Comparison of ENCODE assay signal across 9 cellular contexts in the genomic region with DNA sequence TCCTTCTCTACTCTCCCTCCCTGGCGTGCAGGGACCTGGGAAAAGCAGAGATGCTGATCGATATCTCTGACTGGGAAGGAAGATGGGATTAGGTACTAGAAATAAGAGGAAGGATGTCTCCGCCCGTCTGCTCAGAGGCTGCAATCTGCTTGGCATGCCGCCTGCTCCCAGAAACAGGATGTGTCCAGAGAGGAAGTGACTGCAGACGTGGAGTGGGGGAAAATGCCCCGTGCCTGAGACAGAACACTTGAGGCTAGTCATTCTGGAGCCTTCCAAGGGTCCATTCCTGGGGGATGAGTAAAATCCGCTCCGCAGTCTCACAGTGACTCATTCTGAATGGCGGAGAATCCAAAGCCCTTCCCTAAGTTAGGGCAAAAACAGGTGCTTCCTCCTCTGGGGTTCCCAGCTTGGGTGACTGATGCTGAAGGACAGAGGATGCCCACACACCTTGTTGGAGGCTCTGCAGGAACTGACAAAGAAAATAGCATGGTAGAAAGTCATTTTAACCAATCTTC. TPM values are rescaled to one million over a fixed set of nuclear protein-coding genes. Genes with fewer than 3 reads are reported as not detected.
DNase-seq lines count a peak whose midpoint lies in the region; ATAC-seq and TF ChIP-seq lines count a peak whose summit lies in the region.
"Had no signal": no experiment of that assay in that cellular context is flagged by ENCODE, and none has a peak within 500 bp of the region (broad histone marks: within the 10 kb centered on the region; RNA-seq: fewer than 3 reads in every experiment).

No MANE protein-coding gene starts in this region.

- CTCF ChIA-PET in SK-N-SH (lab: Yijun Ruan, JAX): interaction anchor here (0.7 to 1.2 kb wide), 2 partner anchors 27 to 81 kb away, joined by 3 read pairs; no protein-coding TSS in a partner anchor
- CTCF ChIA-PET in HEK293T (lab: Yijun Ruan, JAX): no interaction called here

- H3K79me2 ChIP-seq in SK-N-SH (ENCODE audit: insufficient read depth) (no peaks in the 10 kb centered on the region; the same call in 1 of the 2 replicates), neural progenitor cell (ENCODE audit: low read depth) (no peaks in the 10 kb centered on the region)

- peaks cover 2% of the 10 kb centered on the region for H3K9me3 Mint-ChIP-seq in neural progenitor cell

- H3K4me1 Mint-ChIP-seq in neural progenitor cell: peaks cover 13% of the 10 kb centered on the region

- H3K4me3 Mint-ChIP-seq in neural progenitor cell: no peak overlapping the region

- no peak overlapping the region for H3K27ac Mint-ChIP-seq in neural progenitor cell

- H3K4me3 ChIP-seq in SK-N-SH (ENCODE audit: low read depth in 2 of 2, low read length in 1 of 2) (peak overlapping the region; percentile 6 to 10; a peak in 2 of 4 replicates), fibroblast of mammary gland (ENCODE audit: control insufficient read depth, low read depth, low read length) (peak overlapping the region; percentile 20), neural progenitor cell (no peak overlapping the region)

- TF ChIP-seq EP300 in SK-N-SH (IDR thresholded peaks at IDR 0.05; ENCODE audit: borderline replicate concordance in 1 of 2, low read depth in 1 of 2, low read length in 1 of 2): peak; percentile 85 to 100

- no peak for TF ChIP-seq RAD21 in SK-N-SH (IDR thresholded peaks at IDR 0.05; ENCODE audit: low read length)

- H2AFZ ChIP-seq in SK-N-SH (ENCODE audit: low read depth): no peak overlapping the region
- peak overlapping the region; percentile 18 for H2AFZ ChIP-seq in neural progenitor cell (replicated peaks)

- POLR2A ChIA-PET in SK-N-SH (lab: Yijun Ruan, JAX): no interaction called here
- POLR2A ChIA-PET in HEK293T (lab: Yijun Ruan, JAX): interaction anchor here (1.6 kb wide), 1 partner anchor 45 kb away, joined by 3 read pairs; a partner anchor contains a TSS

- no peaks in the 10 kb centered on the region for H3K36me3 ChIP-seq in SK-N-SH (replicated peaks in 1 of 2; ENCODE audit: control insufficient read depth in 1 of 2, insufficient read depth in 2 of 2, low read length in 1 of 2)
- no peaks in the 10 kb centered on the region for H3K36me3 ChIP-seq in neural progenitor cell

- H3K4me2 ChIP-seq in SK-N-SH (peak overlapping the region; percentile 69), neural progenitor cell (no peak overlapping the region)

- peaks cover 66% of the 10 kb centered on the region for H3F3A ChIP-seq in SK-N-SH (replicated peaks; ENCODE audit: insufficient read depth)
- H3F3A ChIP-seq in neural progenitor cell (ENCODE audit: low read depth): no peaks in the 10 kb centered on the region

- H3K27ac ChIP-seq in SK-N-SH (ENCODE audit: low read depth in 2 of 2, low read length in 1 of 2): peak overlapping the region; percentile 82 to 99
- no peak overlapping the region for H3K27ac ChIP-seq in neural progenitor cell

- no peaks in the 10 kb centered on the region for H4K20me1 ChIP-seq in SK-N-SH (ENCODE audit: insufficient read depth)
- H4K20me1 ChIP-seq in neural progenitor cell (ENCODE audit: low read depth): no peaks in the 10 kb centered on the region

- H3K9ac ChIP-seq in SK-N-SH (peak overlapping the region; percentile 74), neural progenitor cell (no peak overlapping the region)

- DNase-seq in NCI-H146 (lab: John Stamatoyannopoulos, UW) (peak; percentile 21), NCI-H146 treated with DMSO at 0.1 percent for 48 hours (lab: John Stamatoyannopoulos, UW; ENCODE audit: unreplicated experiment) (no peak), SK-N-SH (peak; percentile 74), fibroblast of mammary gland (ENCODE audit: low read depth) (peak; percentile 99), neural progenitor cell (ENCODE audit: low spot score) (no peak), HEK293T (ENCODE audit: extremely low spot score) (no peak)
- DNase-seq in stimulated activated CD4-positive, alpha-beta T cell treated with anti-CD3 and anti-CD28 coated beads, Interleukin-2, amount 100 ng/mL, for 24 hours: no peak

- H3K9me2 ChIP-seq in SK-N-SH: no peaks in the 10 kb centered on the region

- H3K36me3 Mint-ChIP-seq in neural progenitor cell: no peaks in the 10 kb centered on the region

- ATAC-seq in HG02798 (IDR thresholded peaks at IDR 0.05; ENCODE audit: poor library complexity, unreplicated experiment): no peak

- peaks cover 12 to 36% of the 10 kb centered on the region in 2 experiments for H3K4me1 ChIP-seq in SK-N-SH (ENCODE audit: control insufficient read depth in 1 of 2, insufficient read depth in 2 of 2, low read depth in 1 of 2, low read length in 1 of 2)
- peaks cover 3% of the 10 kb centered on the region for H3K4me1 ChIP-seq in neural progenitor cell
- H3K4me1 ChIP-seq: Caco-2 had no signal

- H3K27me3 ChIP-seq in SK-N-SH (ENCODE audit: insufficient read depth): no peaks in the 10 kb centered on the region
- H3K27me3 ChIP-seq in neural progenitor cell: no peaks in the 10 kb centered on the region

- H3K9me3 ChIP-seq in SK-N-SH (no peaks in the 10 kb centered on the region), neural progenitor cell (ENCODE audit: low read depth) (no peaks in the 10 kb centered on the region)
- H3K9me3 ChIP-seq: Caco-2 had no signal

- peaks cover 11% of the 10 kb centered on the region for H3K27me3 Mint-ChIP-seq in neural progenitor cell (ENCODE audit: insufficient read depth, low read depth)

- TF ChIP-seq CTCF in SK-N-SH (IDR thresholded peaks at IDR 0.05) (no peak), fibroblast of mammary gland (conservative IDR thresholded peaks at IDR 0.05; ENCODE audit: control insufficient read depth, insufficient read depth, low read depth, low read length) (no peak), neural progenitor cell (IDR thresholded peaks at IDR 0.05) (no peak)

- WGBS in SK-N-SH (ENCODE audit: low lambda C conversion rate): 2% methylated on average over 10 of the region's 10 CpGs

TF ChIP-seq in SK-N-SH, 30 proteins besides CTCF, POLR2A, EP300 and RAD21 (continues in another document):
- peak; percentile 93; the same call in 1 of the 2 replicates for TF ChIP-seq POLR2AphosphoS5 (IDR thresholded peaks at IDR 0.05; ENCODE audit: low read depth, low read length)
- TF ChIP-seq MXI1 (IDR thresholded peaks at IDR 0.05; ENCODE audit: low read depth, low read length): peak; percentile 22; the same call in 1 of the 2 replicates
- TF ChIP-seq, protein P1, sequence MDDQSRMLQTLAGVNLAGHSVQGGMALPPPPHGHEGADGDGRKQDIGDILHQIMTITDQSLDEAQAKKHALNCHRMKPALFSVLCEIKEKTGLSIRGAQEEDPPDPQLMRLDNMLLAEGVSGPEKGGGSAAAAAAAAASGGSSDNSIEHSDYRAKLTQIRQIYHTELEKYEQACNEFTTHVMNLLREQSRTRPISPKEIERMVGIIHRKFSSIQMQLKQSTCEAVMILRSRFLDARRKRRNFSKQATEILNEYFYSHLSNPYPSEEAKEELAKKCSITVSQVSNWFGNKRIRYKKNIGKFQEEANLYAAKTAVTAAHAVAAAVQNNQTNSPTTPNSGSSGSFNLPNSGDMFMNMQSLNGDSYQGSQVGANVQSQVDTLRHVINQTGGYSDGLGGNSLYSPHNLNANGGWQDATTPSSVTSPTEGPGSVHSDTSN (IDR thresholded peaks at IDR 0.05): peak; percentile 92
- TF ChIP-seq, protein P2, sequence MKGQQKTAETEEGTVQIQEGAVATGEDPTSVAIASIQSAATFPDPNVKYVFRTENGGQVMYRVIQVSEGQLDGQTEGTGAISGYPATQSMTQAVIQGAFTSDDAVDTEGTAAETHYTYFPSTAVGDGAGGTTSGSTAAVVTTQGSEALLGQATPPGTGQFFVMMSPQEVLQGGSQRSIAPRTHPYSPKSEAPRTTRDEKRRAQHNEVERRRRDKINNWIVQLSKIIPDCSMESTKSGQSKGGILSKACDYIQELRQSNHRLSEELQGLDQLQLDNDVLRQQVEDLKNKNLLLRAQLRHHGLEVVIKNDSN (IDR thresholded peaks at IDR 0.05; ENCODE audit: borderline replicate concordance, low read depth): 0 out of 2 replicates have a peak, but pooled peaks have one; percentile 32
- peak; percentile 100 for TF ChIP-seq JUND (IDR thresholded peaks at IDR 0.05)
- peak; percentile 99 for TF ChIP-seq TCF12 (IDR thresholded peaks at IDR 0.05)
- no peak; the same call in 1 of the 2 replicates for TF ChIP-seq RCOR1 (IDR thresholded peaks at IDR 0.05; ENCODE audit: low read length)
- TF ChIP-seq ELF1 (IDR thresholded peaks at IDR 0.05): peak; percentile 70

TF ChIP-seq in HEK293T, 16 proteins besides CTCF, POLR2A, EP300 and RAD21:
- TF ChIP-seq FOXK2 (IDR thresholded peaks at IDR 0.05): no peak
- no peak for TF ChIP-seq L3MBTL2 (conservative IDR thresholded peaks at IDR 0.05)
- TF ChIP-seq NFRKB (IDR thresholded peaks at IDR 0.05): no peak
- TF ChIP-seq ELF4 (IDR thresholded peaks at IDR 0.05): no peak
TF ChIP-seq in HEK293T: peak in this region for 0.

RNA-seq across cellular contexts. Expression of a gene that starts 45.0 kb away (rescaled TPM):
- polyA plus RNA-seq in SK-N-SH (2012; rRNA removed): 36.6 and 52.4 TPM in 2 replicates
- polyA plus RNA-seq in SK-N-SH (2012; cell fraction: cytosol; rRNA removed): 48.8 and 53.0 TPM in 2 replicates
- 45.2 and 104 TPM in 2 replicates for polyA plus RNA-seq in SK-N-SH (2012; cell fraction: nucleus; rRNA removed)
- 21.6 and 24.6 TPM in 2 replicates for total RNA-seq in neural progenitor cell (ENCODE audit: low replicate concordance)

Comparison
In these comparisons a context has a peak if more than half of its experiments do, and no peak if none do; other contexts are left out.
1. DNase-seq: peak in NCI-H146 (single experiment), SK-N-SH (single experiment) and fibroblast of mammary gland (single experiment); none in NCI-H146 treated with DMSO at 0.1 percent for 48 hours (single experiment), neural progenitor cell (single experiment), stimulated activated CD4-positive, alpha-beta T cell treated with anti-CD3 and anti-CD28 coated beads, Interleukin-2, amount 100 ng/mL, for 24 hours (0 of 2) and HEK293T (single experiment).